Comparison of ENCODE assay signal across 8 cellular contexts in the genomic region with DNA sequence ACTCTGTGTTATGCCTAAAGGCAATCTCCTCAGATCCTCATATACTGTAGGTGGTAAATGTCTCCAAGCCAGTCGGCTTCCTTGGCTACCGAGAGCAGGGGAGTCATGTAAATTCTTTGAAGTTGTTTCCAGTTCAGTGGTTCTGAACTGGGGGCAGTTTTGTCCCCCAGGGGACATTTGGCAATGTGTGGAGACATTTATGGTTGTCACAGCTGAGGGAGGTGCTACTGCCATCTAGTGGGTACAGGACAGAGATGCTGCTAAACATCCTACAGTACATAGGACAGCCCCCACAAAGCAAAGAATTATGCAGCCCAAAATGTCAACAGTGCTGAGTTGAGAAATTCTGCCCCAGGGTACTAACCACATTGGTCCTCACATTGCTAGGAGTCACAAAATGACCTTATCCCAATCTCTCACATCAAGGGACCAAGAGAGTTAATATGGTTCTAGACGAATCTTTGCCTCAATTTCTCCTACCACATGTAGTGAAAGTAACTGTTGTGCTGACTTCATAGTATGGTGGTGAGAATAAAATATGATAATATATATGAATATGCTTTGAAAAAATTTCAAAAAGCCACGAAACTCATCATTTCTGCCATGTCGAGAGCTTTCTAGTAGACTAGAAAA.
DNase-seq lines count a peak whose midpoint lies in the region; ATAC-seq and TF ChIP-seq lines count a peak whose summit lies in the region.

No MANE protein-coding gene starts in this region.

- no peaks in the 10 kb centered on the region for H3K36me3 Mint-ChIP-seq in activated naive CD8-positive, alpha-beta T cell treated with anti-CD3 and anti-CD28 coated beads for 36 hours
- no peaks in the 10 kb centered on the region for H3K36me3 Mint-ChIP-seq in effector memory CD8-positive, alpha-beta T cell (ENCODE audit: insufficient read depth)

- peak; percentile 94 for ATAC-seq in GM18511 (IDR thresholded peaks at IDR 0.05; ENCODE audit: unreplicated experiment)
- peak; percentile 85 for ATAC-seq in HG02870 (IDR thresholded peaks at IDR 0.05; ENCODE audit: unreplicated experiment)
- no peak for ATAC-seq in effector memory CD8-positive, alpha-beta T cell (replicated peaks)

- H3K36me3 ChIP-seq in testis (ENCODE audit: low read depth, missing control alignments) = no peaks in the 10 kb centered on the region

- no peak overlapping the region for H3K4me3 ChIP-seq in testis

- H3K27ac ChIP-seq in testis = no peak overlapping the region

- no peak overlapping the region for H3K4me3 Mint-ChIP-seq in activated naive CD8-positive, alpha-beta T cell treated with anti-CD3 and anti-CD28 coated beads for 36 hours
- H3K4me3 Mint-ChIP-seq in effector memory CD8-positive, alpha-beta T cell = no peak overlapping the region

- H3K4me1 Mint-ChIP-seq in activated naive CD8-positive, alpha-beta T cell treated with anti-CD3 and anti-CD28 coated beads for 36 hours = no peaks in the 10 kb centered on the region
- H3K4me1 Mint-ChIP-seq in effector memory CD8-positive, alpha-beta T cell (ENCODE audit: low read depth in 2 of 2) = no peaks in the 10 kb centered on the region

- intact Hi-C loops in testis (cut with DNase I; ENCODE audit: low total_unique reads) = no loop called here

- no peaks in the 10 kb centered on the region for H3K27me3 ChIP-seq in testis

- no peaks in the 10 kb centered on the region for H3K4me1 ChIP-seq in testis

- H3K9me3 ChIP-seq in testis = no peaks in the 10 kb centered on the region

- H3K27ac Mint-ChIP-seq in activated naive CD8-positive, alpha-beta T cell treated with anti-CD3 and anti-CD28 coated beads for 36 hours = no peak overlapping the region
- no peak overlapping the region for H3K27ac Mint-ChIP-seq in effector memory CD8-positive, alpha-beta T cell

- DNase-seq in CD1c-positive myeloid dendritic cell (ENCODE audit: extremely low spot score) = peak; percentile 18
- peak; percentile 8 for DNase-seq in NCI-H1092 (lab: John Stamatoyannopoulos, UW)
- DNase-seq in activated naive CD8-positive, alpha-beta T cell treated with anti-CD3 and anti-CD28 coated beads for 36 hours = peak; percentile 6
- DNase-seq in iPS DF 19.7 (ENCODE audit: low read depth, low spot score) = peak; percentile 20
- DNase-seq in testis = peak; percentile 53
- no peak for DNase-seq in effector memory CD8-positive, alpha-beta T cell

- TF ChIP-seq CTCF in testis (IDR thresholded peaks at IDR 0.05) = peak in 2 of 3 experiments; percentile 44 to 49

- H3K27me3 Mint-ChIP-seq in activated naive CD8-positive, alpha-beta T cell treated with anti-CD3 and anti-CD28 coated beads for 36 hours = peaks cover 3% of the 10 kb centered on the region
- H3K27me3 Mint-ChIP-seq in effector memory CD8-positive, alpha-beta T cell = no peaks in the 10 kb centered on the region

- H3K9me3 Mint-ChIP-seq in activated naive CD8-positive, alpha-beta T cell treated with anti-CD3 and anti-CD28 coated beads for 36 hours = no peaks in the 10 kb centered on the region
- peaks cover 8 to 12% of the 10 kb centered on the region in 2 donors for H3K9me3 Mint-ChIP-seq in effector memory CD8-positive, alpha-beta T cell

- TF ChIP-seq POLR2A in testis (IDR thresholded peaks at IDR 0.05) = no peak

- 69 to 74% methylated on average over 5 of the region's 5 CpGs for WGBS in testis, 2 donors

Comparison
In these comparisons a context has a peak if more than half of its experiments do, and no peak if none do; other contexts are left out.
1. DNase-seq: peak in CD1c-positive myeloid dendritic cell (single experiment), NCI-H1092 (single experiment), activated naive CD8-positive, alpha-beta T cell treated with anti-CD3 and anti-CD28 coated beads for 36 hours (single experiment), iPS DF 19.7 (single experiment) and testis (single experiment); none in effector memory CD8-positive, alpha-beta T cell (0 of 3).